Comparison of ENCODE assay signal across 25 cellular contexts in the genomic region with DNA sequence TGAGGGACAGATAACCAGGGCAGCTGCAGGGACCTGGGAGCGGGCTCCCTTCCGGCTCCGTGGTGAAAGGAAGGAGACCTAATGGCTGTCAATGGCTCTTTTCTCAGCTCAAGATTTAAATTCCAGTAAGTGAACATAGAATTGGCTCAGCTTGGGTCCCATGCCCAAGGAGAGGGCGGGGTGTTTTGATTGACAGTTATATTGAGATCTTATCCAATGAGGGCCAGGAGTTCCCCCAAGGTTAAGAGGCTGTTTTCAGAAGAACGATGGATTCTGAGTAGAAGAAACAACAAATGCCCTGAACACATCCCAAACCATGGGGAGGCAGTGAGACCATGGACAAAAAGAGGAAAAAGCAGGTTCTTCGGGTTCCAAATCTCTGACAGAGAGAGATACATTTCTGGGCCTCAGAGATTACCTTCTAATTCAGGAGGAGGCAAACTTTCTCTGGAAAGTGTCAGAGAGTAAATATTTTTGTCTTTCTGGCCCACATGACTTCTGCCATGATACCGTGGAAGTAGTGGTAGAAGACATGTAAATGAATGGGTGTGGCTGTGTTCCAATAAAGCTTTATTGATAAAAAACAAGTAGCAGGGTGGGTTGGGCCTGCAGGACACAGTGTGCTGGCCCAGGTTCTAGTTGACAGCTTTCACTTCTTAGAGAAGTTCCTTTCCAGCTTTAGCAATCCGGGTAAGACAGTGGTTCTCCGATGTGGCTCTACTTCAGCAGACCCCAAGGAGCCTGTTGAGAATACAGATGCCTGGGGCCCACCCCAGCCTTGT.
"Had no signal": no experiment of that assay in that cellular context is flagged by ENCODE, and none has a peak within 500 bp of the region (broad histone marks: within the 10 kb centered on the region; RNA-seq: fewer than 3 reads in every experiment).

No MANE protein-coding gene starts in this region.

- H3K27ac Mint-ChIP-seq: activated B cell treated with CpG ODN at 0.5 μM for 24 hours; activated CD4-positive, alpha-beta memory T cell treated with anti-CD3 and anti-CD28 coated beads for 36 hours; activated CD4-positive, alpha-beta T cell treated with anti-CD3 and anti-CD28 coated beads, Interleukin-2, amount 10 ng/mL, durations not matched to agents 7 days and 5 days; activated naive CD4-positive, alpha-beta T cell treated with anti-CD3 and anti-CD28 coated beads, Interleukin-2, amount 50 U/mL, for 72 hours; activated naive CD8-positive, alpha-beta T cell treated with anti-CD3 and anti-CD28 coated beads, Interleukin-2, amount 50 U/mL, for 24 hours; T-helper 17 cell had no signal

- H3K27me3 Mint-ChIP-seq: brain had no signal

- H3K9ac ChIP-seq: KMS-11 had no signal

- FAIRE-seq: astrocyte, TTC549 had no signal

- H3K27ac ChIP-seq: KMS-11, PC-9 had no signal

- H3K4me3 Mint-ChIP-seq: activated B cell treated with CpG ODN at 0.5 μM for 24 hours; activated CD4-positive, alpha-beta memory T cell treated with anti-CD3 and anti-CD28 coated beads for 36 hours; activated CD4-positive, alpha-beta T cell treated with anti-CD3 and anti-CD28 coated beads, Interleukin-2, amount 10 ng/mL, durations not matched to agents 7 days and 5 days; activated naive CD8-positive, alpha-beta T cell treated with anti-CD3 and anti-CD28 coated beads, Interleukin-2, amount 50 U/mL, for 24 hours; activated T-cell treated with anti-CD3 and anti-CD28 coated beads, Interleukin-2, amount 50 U/mL, for 4 hours; brain; T-helper 17 cell had no signal

- H2AFZ ChIP-seq: PC-9 had no signal

- H3K36me3 Mint-ChIP-seq: activated CD4-positive, alpha-beta memory T cell treated with anti-CD3 and anti-CD28 coated beads for 36 hours; activated naive CD4-positive, alpha-beta T cell treated with anti-CD3 and anti-CD28 coated beads, Interleukin-2, amount 50 U/mL, for 72 hours; brain had no signal

- ATAC-seq: activated naive CD4-positive, alpha-beta T cell treated with anti-CD3 and anti-CD28 coated beads, Interleukin-2, amount 50 U/mL, for 72 hours; activated naive CD8-positive, alpha-beta T cell treated with anti-CD3 and anti-CD28 coated beads, Interleukin-2, amount 50 U/mL, for 24 hours; activated T-cell treated with anti-CD3 and anti-CD28 coated beads, Interleukin-2, amount 50 U/mL, for 4 hours; T-helper 17 cell had no signal

- H3K4me3 ChIP-seq: PC-9 had no signal

- H3K9me3 Mint-ChIP-seq: activated B cell treated with CpG ODN at 0.5 μM for 24 hours; activated CD4-positive, alpha-beta memory T cell treated with anti-CD3 and anti-CD28 coated beads for 36 hours; activated CD4-positive, alpha-beta T cell treated with anti-CD3 and anti-CD28 coated beads, Interleukin-2, amount 10 ng/mL, durations not matched to agents 7 days and 5 days; activated naive CD4-positive, alpha-beta T cell treated with anti-CD3 and anti-CD28 coated beads, Interleukin-2, amount 50 U/mL, for 72 hours; activated naive CD8-positive, alpha-beta T cell treated with anti-CD3 and anti-CD28 coated beads, Interleukin-2, amount 50 U/mL, for 24 hours; activated T-cell treated with anti-CD3 and anti-CD28 coated beads, Interleukin-2, amount 50 U/mL, for 4 hours had no signal

- DNase-seq: activated B cell treated with CpG ODN at 0.5 μM for 24 hours; activated CD4-positive, alpha-beta memory T cell treated with anti-CD3 and anti-CD28 coated beads for 36 hours; activated CD4-positive, alpha-beta T cell treated with anti-CD3 and anti-CD28 coated beads, Interleukin-2, amount 10 ng/mL, durations not matched to agents 7 days and 5 days; activated CD8-positive, alpha-beta memory T cell treated with anti-CD3 and anti-CD28 coated beads for 24 hours; activated effector memory CD4-positive, alpha-beta T cell treated with anti-CD3 and anti-CD28 coated beads, Interleukin-2, amount 50 U/mL, for 16 hours; activated naive CD4-positive, alpha-beta T cell treated with Interleukin-2 at 50 U/mL for 16 hours; activated naive CD8-positive, alpha-beta T cell treated with anti-CD3 and anti-CD28 coated beads, Interleukin-2, amount 50 U/mL, for 24 hours; activated T-cell treated with anti-CD3 and anti-CD28 coated beads, Interleukin-2, amount 50 U/mL, for 4 hours; amygdala; MM.1S; NCI-H1105; NCI-H1436; NCI-H1694 treated with DMSO at 0.1 percent for 48 hours; NCI-H2029 treated with DMSO at 0.1 percent for 48 hours; NCI-H446; NCI-H524; PC-9; SHP77 treated with DMSO at 0.1 percent for 48 hours; T-helper 17 cell; T1000 had no signal

- H3K4me2 ChIP-seq: KMS-11, PC-9 had no signal
